Comparison of ENCODE assay signal across 15 cellular contexts in the genomic region with DNA sequence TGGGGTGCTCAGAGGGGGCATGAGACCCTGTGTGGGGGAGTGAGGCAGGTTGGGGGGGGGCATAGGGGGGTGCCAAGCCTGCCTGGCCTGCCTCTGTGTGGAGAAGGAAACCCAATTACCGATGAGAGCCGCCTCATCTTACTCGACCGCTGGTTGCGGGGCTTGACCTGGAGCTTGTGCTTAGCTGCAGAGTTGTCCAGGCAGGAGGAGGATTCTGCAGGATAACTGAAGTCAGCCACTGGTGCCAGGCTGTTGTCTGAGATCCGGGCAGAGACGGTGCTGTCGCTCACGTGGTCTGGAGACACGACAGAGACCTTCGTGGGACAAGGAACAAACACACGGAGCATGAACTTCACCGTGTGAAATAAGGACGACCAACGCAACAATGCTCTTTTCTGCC.
A peak's percentile ranks its signal among the peaks of the same experiment; 100 is the strongest.
DNase-seq lines count a peak whose midpoint lies in the region; ATAC-seq and TF ChIP-seq lines count a peak whose summit lies in the region.
"Had no signal": no experiment of that assay in that cellular context is flagged by ENCODE, and none has a peak within 500 bp of the region (broad histone marks: within the 10 kb centered on the region; RNA-seq: fewer than 3 reads in every experiment).

No MANE protein-coding gene starts in this region.

- TF ChIP-seq CTCF in right lobe of liver (IDR thresholded peaks at IDR 0.05) (no peak), RWPE1 (conservative IDR thresholded peaks at IDR 0.05; ENCODE audit: low read depth) (no peak)

- POLR2A ChIA-PET in activated naive CD8-positive, alpha-beta T cell treated with anti-CD3 and anti-CD28 coated beads, Interleukin-2, amount 10 ng/mL, durations not matched to agents 7 days and 5 days (lab: Charles Lee): interaction anchor here (0.6 to 1.4 kb wide), 3 partner anchors 56 to 353 kb away, joined by 3 read pairs; no protein-coding TSS in a partner anchor
- POLR2A ChIA-PET in naive thymus-derived CD4-positive, alpha-beta T cell (lab: Charles Lee): interaction anchor here (1.0 to 1.4 kb wide), 3 partner anchors 55 to 181 kb away, joined by 3 to 4 read pairs (median 3); no protein-coding TSS in a partner anchor
- POLR2A ChIA-PET in RWPE1 (lab: Yijun Ruan, JAX; ENCODE audit: low non-redundant PET): no interaction called here

- intact Hi-C loops in naive thymus-derived CD4-positive, alpha-beta T cell (cut with micrococcal nuclease): no loop called here
- intact Hi-C loops in right lobe of liver (cut with DNase I): no loop called here

- TF ChIP-seq POLR2A in right lobe of liver (IDR thresholded peaks at IDR 0.05): no peak

- H3K27ac ChIP-seq in naive thymus-derived CD4-positive, alpha-beta T cell (ENCODE audit: low read depth, low read length): no peak overlapping the region
- H3K27ac ChIP-seq in right lobe of liver: no peak overlapping the region
- no peak overlapping the region for H3K27ac ChIP-seq in RWPE1
- H3K27ac ChIP-seq: BLaER1 had no signal

- peaks cover 27% of the 10 kb centered on the region for H3K4me1 Mint-ChIP-seq in activated naive CD8-positive, alpha-beta T cell treated with anti-CD3 and anti-CD28 coated beads, Interleukin-2, amount 10 ng/mL, durations not matched to agents 7 days and 5 days
- peaks cover 28% of the 10 kb centered on the region for H3K4me1 Mint-ChIP-seq in activated naive CD8-positive, alpha-beta T cell treated with anti-CD3 and anti-CD28 coated beads for 36 hours
- H3K4me1 Mint-ChIP-seq in central memory CD8-positive, alpha-beta T cell: peaks cover 49% of the 10 kb centered on the region
- peaks cover 43 to 62% (median 48%) of the 10 kb centered on the region in 7 donors for H3K4me1 Mint-ChIP-seq in naive thymus-derived CD4-positive, alpha-beta T cell
- H3K4me1 Mint-ChIP-seq: GM23338 had no signal

- no peak overlapping the region for H3K4me3 ChIP-seq in naive thymus-derived CD4-positive, alpha-beta T cell (ENCODE audit: low read length)
- no peak overlapping the region for H3K4me3 ChIP-seq in right lobe of liver
- H3K4me3 ChIP-seq: BLaER1, GM23338 had no signal

- CTCF ChIA-PET in naive thymus-derived CD4-positive, alpha-beta T cell (lab: Charles Lee): interaction anchor here (1.1 kb wide), 2 partner anchors 9 to 11 kb away, joined by 3 to 7 read pairs; no protein-coding TSS in a partner anchor
- CTCF ChIA-PET in RWPE1 (lab: Yijun Ruan, JAX): no interaction called here

- H3K4me3 Mint-ChIP-seq in activated naive CD8-positive, alpha-beta T cell treated with anti-CD3 and anti-CD28 coated beads, Interleukin-2, amount 10 ng/mL, durations not matched to agents 7 days and 5 days: no peak overlapping the region
- no peak overlapping the region for H3K4me3 Mint-ChIP-seq in activated naive CD8-positive, alpha-beta T cell treated with anti-CD3 and anti-CD28 coated beads for 36 hours
- H3K4me3 Mint-ChIP-seq in central memory CD8-positive, alpha-beta T cell: no peak overlapping the region
- H3K4me3 Mint-ChIP-seq in naive thymus-derived CD4-positive, alpha-beta T cell: no peak overlapping the region
- H3K4me3 Mint-ChIP-seq: GM23338 had no signal

- 91% methylated on average over 8 of the region's 15 CpGs for WGBS in right lobe of liver (ENCODE audit: insufficient coverage, low coverage, low lambda C conversion rate, missing lambda C conversion rate)

- no peak for ATAC-seq in activated naive CD8-positive, alpha-beta T cell treated with anti-CD3 and anti-CD28 coated beads, Interleukin-2, amount 10 ng/mL, durations not matched to agents 7 days and 5 days (ENCODE audit: low read depth)
- ATAC-seq in central memory CD8-positive, alpha-beta T cell (replicated peaks; ENCODE audit: extremely low read depth, poor library complexity, severe bottlenecking): no peak
- no peak for ATAC-seq in naive thymus-derived CD4-positive, alpha-beta T cell
- ATAC-seq in right lobe of liver: no peak
- ATAC-seq: GM23338 had no signal

- peaks cover 2% of the 10 kb centered on the region for H3K36me3 Mint-ChIP-seq in activated naive CD8-positive, alpha-beta T cell treated with anti-CD3 and anti-CD28 coated beads, Interleukin-2, amount 10 ng/mL, durations not matched to agents 7 days and 5 days
- H3K36me3 Mint-ChIP-seq in activated naive CD8-positive, alpha-beta T cell treated with anti-CD3 and anti-CD28 coated beads for 36 hours: no peaks in the 10 kb centered on the region
- peaks cover 2% of the 10 kb centered on the region for H3K36me3 Mint-ChIP-seq in central memory CD8-positive, alpha-beta T cell (ENCODE audit: insufficient read depth)
- peaks cover 0 to 9% (median 0%) of the 10 kb centered on the region in 5 donors for H3K36me3 Mint-ChIP-seq in naive thymus-derived CD4-positive, alpha-beta T cell

- DNase-seq in activated naive CD8-positive, alpha-beta T cell treated with anti-CD3 and anti-CD28 coated beads, Interleukin-2, amount 10 ng/mL, durations not matched to agents 7 days and 5 days: peak; percentile 10
- DNase-seq in activated naive CD8-positive, alpha-beta T cell treated with anti-CD3 and anti-CD28 coated beads for 36 hours: no peak
- no peak for DNase-seq in central memory CD8-positive, alpha-beta T cell (ENCODE audit: low spot score in 2 of 2)
- DNase-seq in naive thymus-derived CD4-positive, alpha-beta T cell: no peak
- DNase-seq in activated naive CD4-positive, alpha-beta T cell treated with Interleukin-2 at 50 U/mL for 16 hours: no peak
- no peak for DNase-seq in right lobe of liver
- DNase-seq in RWPE1 (ENCODE audit: low spot score): no peak
- DNase-seq: 8988T, AML-193, DMS79, EL, H7, IMR-90 had no signal

- H3K27me3 ChIP-seq in naive thymus-derived CD4-positive, alpha-beta T cell (ENCODE audit: control insufficient read depth in 2 of 2, insufficient read depth in 2 of 2, low read length in 2 of 2): no peaks in the 10 kb centered on the region
- H3K27me3 ChIP-seq in right lobe of liver: peaks cover 0 to 15% of the 10 kb centered on the region in 2 donors
- H3K27me3 ChIP-seq: BLaER1 had no signal

- no peaks in the 10 kb centered on the region for H3K36me3 ChIP-seq in naive thymus-derived CD4-positive, alpha-beta T cell (ENCODE audit: control insufficient read depth in 2 of 3, insufficient read depth in 3 of 3, low read length in 3 of 3)
- H3K36me3 ChIP-seq in right lobe of liver: no peaks in the 10 kb centered on the region
- H3K36me3 ChIP-seq: BLaER1 had no signal

- H3K27ac Mint-ChIP-seq in activated naive CD8-positive, alpha-beta T cell treated with anti-CD3 and anti-CD28 coated beads, Interleukin-2, amount 10 ng/mL, durations not matched to agents 7 days and 5 days: no peak overlapping the region
- no peak overlapping the region for H3K27ac Mint-ChIP-seq in activated naive CD8-positive, alpha-beta T cell treated with anti-CD3 and anti-CD28 coated beads for 36 hours
- H3K27ac Mint-ChIP-seq in central memory CD8-positive, alpha-beta T cell (ENCODE audit: low read depth): peak overlapping the region; percentile 81
- peak overlapping the region in 6 of 9 donors; percentile 22 to 77 (median 73) for H3K27ac Mint-ChIP-seq in naive thymus-derived CD4-positive, alpha-beta T cell
- H3K27ac Mint-ChIP-seq: GM23338 had no signal

- peaks cover 25 to 27% of the 10 kb centered on the region in 2 donors for H3K4me1 ChIP-seq in naive thymus-derived CD4-positive, alpha-beta T cell (ENCODE audit: control insufficient read depth in 2 of 2, insufficient read depth in 2 of 2, low read length in 2 of 2)
- H3K4me1 ChIP-seq in right lobe of liver: no peaks in the 10 kb centered on the region

- H3K9me3 Mint-ChIP-seq in activated naive CD8-positive, alpha-beta T cell treated with anti-CD3 and anti-CD28 coated beads, Interleukin-2, amount 10 ng/mL, durations not matched to agents 7 days and 5 days: no peaks in the 10 kb centered on the region
- no peaks in the 10 kb centered on the region for H3K9me3 Mint-ChIP-seq in activated naive CD8-positive, alpha-beta T cell treated with anti-CD3 and anti-CD28 coated beads for 36 hours
- no peaks in the 10 kb centered on the region for H3K9me3 Mint-ChIP-seq in central memory CD8-positive, alpha-beta T cell
- H3K9me3 Mint-ChIP-seq in naive thymus-derived CD4-positive, alpha-beta T cell: peaks cover 0 to 2% (median 0%) of the 10 kb centered on the region in 11 donors

- no peaks in the 10 kb centered on the region for H3K9me3 ChIP-seq in naive thymus-derived CD4-positive, alpha-beta T cell (ENCODE audit: control insufficient read depth in 2 of 3, low read length in 3 of 3)
- H3K9me3 ChIP-seq in right lobe of liver: no peaks in the 10 kb centered on the region

- peaks cover 7% of the 10 kb centered on the region for H3K27me3 Mint-ChIP-seq in activated naive CD8-positive, alpha-beta T cell treated with anti-CD3 and anti-CD28 coated beads, Interleukin-2, amount 10 ng/mL, durations not matched to agents 7 days and 5 days
- no peaks in the 10 kb centered on the region for H3K27me3 Mint-ChIP-seq in activated naive CD8-positive, alpha-beta T cell treated with anti-CD3 and anti-CD28 coated beads for 36 hours
- H3K27me3 Mint-ChIP-seq in central memory CD8-positive, alpha-beta T cell: no peaks in the 10 kb centered on the region
- peaks cover 0 to 6% (median 0%) of the 10 kb centered on the region in 5 donors for H3K27me3 Mint-ChIP-seq in naive thymus-derived CD4-positive, alpha-beta T cell

Comparison
In these comparisons a context has a peak if more than half of its experiments do, and no peak if none do; other contexts are left out.
1. H3K27ac Mint-ChIP-seq: peak in central memory CD8-positive, alpha-beta T cell (single experiment) and naive thymus-derived CD4-positive, alpha-beta T cell (6 of 9); none in activated naive CD8-positive, alpha-beta T cell treated with anti-CD3 and anti-CD28 coated beads, Interleukin-2, amount 10 ng/mL, durations not matched to agents 7 days and 5 days (single experiment) and activated naive CD8-positive, alpha-beta T cell treated with anti-CD3 and anti-CD28 coated beads for 36 hours (single experiment).